1 cellular context compared by ENCODE assay signal in genomic region chr11:73982990-73983763, GRCh38.
TF ChIP-seq lines count a peak whose summit lies in the region.

No MANE protein-coding gene starts in this region.

TF ChIP-seq in HepG2, 621 proteins besides CTCF, POLR2A, EP300 and RAD21 (continued from another document and continues in another):
- TF ChIP-seq ZNF597 (CRISPR knock-in tag; IDR thresholded peaks at IDR 0.05) (0 out of 2 replicates have a peak, but pooled peaks have one; percentile 9), LBX2 (CRISPR knock-in tag; IDR thresholded peaks at IDR 0.05; ENCODE audit: borderline replicate concordance) (peak; percentile 80), ZMAT5 (CRISPR knock-in tag; IDR thresholded peaks at IDR 0.05; ENCODE audit: borderline replicate concordance, low read depth) (no peak), BRCA1 (CRISPR knock-in tag; IDR thresholded peaks at IDR 0.05) (peak; percentile 80), DMAP1 (CRISPR knock-in tag; IDR thresholded peaks at IDR 0.05) (peak; percentile 91), DZIP1 (CRISPR knock-in tag; IDR thresholded peaks at IDR 0.05) (peak; percentile 81), ZMYM2 (CRISPR knock-in tag; IDR thresholded peaks at IDR 0.05) (peak; percentile 77), KAT2B (IDR thresholded peaks at IDR 0.05; ENCODE audit: borderline replicate concordance, low read depth, low read length) (no peak), CAMTA2 (CRISPR knock-in tag; IDR thresholded peaks at IDR 0.05; ENCODE audit: borderline replicate concordance) (0 out of 2 replicates have a peak, but pooled peaks have one; percentile 56), ZNF746 (CRISPR knock-in tag; IDR thresholded peaks at IDR 0.05) (peak; percentile 73; the same call in 1 of the 2 replicates), TCF12 (IDR thresholded peaks at IDR 0.05) (no peak), TCF12 (CRISPR knock-in tag; IDR thresholded peaks at IDR 0.05) (no peak), SOX5 (CRISPR knock-in tag; IDR thresholded peaks at IDR 0.05; ENCODE audit: borderline replicate concordance) (peak; percentile 36; the same call in 1 of the 2 replicates), ZHX2 (IDR thresholded peaks at IDR 0.05; ENCODE audit: low read depth) (peak; percentile 45; the same call in 1 of the 2 replicates), ZHX2 (CRISPR knock-in tag; IDR thresholded peaks at IDR 0.05; ENCODE audit: borderline replicate concordance) (peak; percentile 93), ZNF709 (CRISPR knock-in tag; IDR thresholded peaks at IDR 0.05) (peak; percentile 85; the same call in 1 of the 2 replicates), HNRNPUL1 (IDR thresholded peaks at IDR 0.05; ENCODE audit: low read depth, low read length) (no peak), ZNF354B (CRISPR knock-in tag; IDR thresholded peaks at IDR 0.05) (no peak; the same call in 1 of the 2 replicates), CBX1 (IDR thresholded peaks at IDR 0.05; ENCODE audit: low read depth) (no peak), ETV6 (CRISPR knock-in tag; conservative IDR thresholded peaks at IDR 0.05) (no peak; the same call in 1 of the 2 replicates), NCOA2 (CRISPR knock-in tag; IDR thresholded peaks at IDR 0.05) (peak; percentile 54), GMEB1 (CRISPR knock-in tag; IDR thresholded peaks at IDR 0.05; ENCODE audit: borderline replicate concordance) (peak; percentile 87; the same call in 1 of the 2 replicates), PBX3 (CRISPR knock-in tag; IDR thresholded peaks at IDR 0.05; ENCODE audit: borderline replicate concordance) (peak; percentile 85; the same call in 1 of the 2 replicates), TIGD3 (CRISPR knock-in tag; IDR thresholded peaks at IDR 0.05; ENCODE audit: borderline replicate concordance) (0 out of 2 replicates have a peak, but pooled peaks have one; percentile 61), SMARCE1 (IDR thresholded peaks at IDR 0.05; ENCODE audit: borderline replicate concordance) (no peak), ZNF572 (CRISPR knock-in tag; IDR thresholded peaks at IDR 0.05) (no peak), ZNF121 (CRISPR knock-in tag; IDR thresholded peaks at IDR 0.05) (peak; percentile 60; the same call in 1 of the 2 replicates), ZNF468 (CRISPR knock-in tag; IDR thresholded peaks at IDR 0.05) (no peak), KLF11 (CRISPR knock-in tag; IDR thresholded peaks at IDR 0.05) (peak; percentile 96), ZNF496 (CRISPR knock-in tag; IDR thresholded peaks at IDR 0.05; ENCODE audit: insufficient replicate concordance) (no peak), NR2F2 (IDR thresholded peaks at IDR 0.05; ENCODE audit: borderline replicate concordance, low read depth) (no peak), BCL6 (CRISPR knock-in tag; IDR thresholded peaks at IDR 0.05) (peak; percentile 43), ZNF180 (CRISPR knock-in tag; IDR thresholded peaks at IDR 0.05; ENCODE audit: borderline replicate concordance, low read depth) (0 out of 2 replicates have a peak, but pooled peaks have one; percentile 70), MBNL3 (CRISPR knock-in tag; conservative IDR thresholded peaks at IDR 0.05) (no peak), AFF4 (CRISPR knock-in tag; IDR thresholded peaks at IDR 0.05) (no peak), CC2D1A (CRISPR knock-in tag; IDR thresholded peaks at IDR 0.05) (no peak), SSRP1 (CRISPR knock-in tag; IDR thresholded peaks at IDR 0.05) (no peak), ZNF557 (CRISPR knock-in tag; IDR thresholded peaks at IDR 0.05) (peak; percentile 54; the same call in 1 of the 2 replicates), MIXL1 (CRISPR knock-in tag; IDR thresholded peaks at IDR 0.05) (0 out of 2 replicates have a peak, but pooled peaks have one; percentile 70)
